In genomic region chr17:73841431-73842060, GRCh38 we compare ENCODE assay signal across 9 cellular contexts.
DNase-seq lines count a peak whose midpoint lies in the region; ATAC-seq and TF ChIP-seq lines count a peak whose summit lies in the region.
"Had no signal": no experiment of that assay in that cellular context is flagged by ENCODE, and none has a peak within 500 bp of the region (broad histone marks: within the 10 kb centered on the region; RNA-seq: fewer than 3 reads in every experiment).

No MANE protein-coding gene starts in this region.

- no peak for ATAC-seq in natural killer cell
- ATAC-seq in natural killer cell treated with Interleukin-12 subunit alpha and Interleukin-12 subunit beta and Interleukin-15 and Interleukin-18, amount 100 ng/mL, for 72 hours = no peak
- no peak for ATAC-seq in foreskin keratinocyte
- no peak for ATAC-seq in HG03039 (IDR thresholded peaks at IDR 0.05; ENCODE audit: unreplicated experiment)
- no peak for ATAC-seq in HG03520 (IDR thresholded peaks at IDR 0.05; ENCODE audit: unreplicated experiment)

- H3K4me1 ChIP-seq in foreskin keratinocyte = no peaks in the 10 kb centered on the region

- TF ChIP-seq CTCF in natural killer cell (IDR thresholded peaks at IDR 0.05) (peak; percentile 38), foreskin keratinocyte (conservative IDR thresholded peaks at IDR 0.05) (peak; percentile 37)

- H3K4me3 Mint-ChIP-seq in natural killer cell = no peak overlapping the region
- no peak overlapping the region for H3K4me3 Mint-ChIP-seq in natural killer cell treated with Interleukin-12 subunit alpha and Interleukin-12 subunit beta and Interleukin-15 and Interleukin-18, amount 100 ng/mL, for 72 hours

- no peaks in the 10 kb centered on the region for H3K27me3 ChIP-seq in foreskin keratinocyte

- DNase-seq in natural killer cell (no peak), NCI-H510A treated with DMSO at 0.1 percent for 48 hours (lab: John Stamatoyannopoulos, UW) (peak; percentile 72), foreskin keratinocyte (no peak)
- no peak for DNase-seq in natural killer cell treated with Interleukin-12 subunit alpha and Interleukin-12 subunit beta and Interleukin-15 and Interleukin-18, amount 100 ng/mL, for 72 hours (ENCODE audit: low spot score)
- DNase-seq in stimulated activated CD4-positive, alpha-beta T cell treated with anti-CD3 and anti-CD28 coated beads, Interleukin-1b, Interleukin-23, amount 100 ng/mL, for 48 hours = no peak
- no peak for DNase-seq in NK-92 treated with Interleukin-12 subunit alpha and Interleukin-12 subunit beta, amount 100 ng/mL, for 24 hours (lab: John Stamatoyannopoulos, UW)
- DNase-seq: activated CD8-positive, alpha-beta memory T cell treated with anti-CD3 and anti-CD28 coated beads, Interleukin-2, amount 50 U/mL, for 4 hours had no signal

- intact Hi-C loops in natural killer cell (cut with micrococcal nuclease) = no loop called here

- no peaks in the 10 kb centered on the region for H3K9me3 Mint-ChIP-seq in natural killer cell
- H3K9me3 Mint-ChIP-seq in natural killer cell treated with Interleukin-12 subunit alpha and Interleukin-12 subunit beta and Interleukin-15 and Interleukin-18, amount 100 ng/mL, for 72 hours = peaks cover 3% of the 10 kb centered on the region

- no peaks in the 10 kb centered on the region for H3K36me3 Mint-ChIP-seq in natural killer cell
- H3K36me3 Mint-ChIP-seq in natural killer cell treated with Interleukin-12 subunit alpha and Interleukin-12 subunit beta and Interleukin-15 and Interleukin-18, amount 100 ng/mL, for 72 hours = peaks cover 4% of the 10 kb centered on the region

- no peak overlapping the region for H3K27ac ChIP-seq in foreskin keratinocyte

- peaks cover 4 to 15% of the 10 kb centered on the region in 2 donors for H3K4me1 Mint-ChIP-seq in natural killer cell
- peaks cover 7 to 10% of the 10 kb centered on the region in 2 donors for H3K4me1 Mint-ChIP-seq in natural killer cell treated with Interleukin-12 subunit alpha and Interleukin-12 subunit beta and Interleukin-15 and Interleukin-18, amount 100 ng/mL, for 72 hours (ENCODE audit: low read depth in 2 of 2)

- H3K27ac Mint-ChIP-seq in natural killer cell = peak overlapping the region in 1 of 2 donors; percentile 40
- H3K27ac Mint-ChIP-seq in natural killer cell treated with Interleukin-12 subunit alpha and Interleukin-12 subunit beta and Interleukin-15 and Interleukin-18, amount 100 ng/mL, for 72 hours = no peak overlapping the region

- H3K27me3 Mint-ChIP-seq in natural killer cell (ENCODE audit: low read depth in 2 of 2) = peaks cover 0 to 2% of the 10 kb centered on the region in 2 donors
- H3K27me3 Mint-ChIP-seq in natural killer cell treated with Interleukin-12 subunit alpha and Interleukin-12 subunit beta and Interleukin-15 and Interleukin-18, amount 100 ng/mL, for 72 hours = peaks cover 0 to 2% of the 10 kb centered on the region in 2 donors
